ENCODE assay signal across 9 cellular contexts in genomic region chr6:56659721-56660373, GRCh38. TPM values are rescaled to one million over a fixed set of nuclear protein-coding genes. Genes with fewer than 3 reads are reported as not detected.
A peak's percentile ranks its signal among the peaks of the same experiment; 100 is the strongest.
DNase-seq lines count a peak whose midpoint lies in the region; ATAC-seq and TF ChIP-seq lines count a peak whose summit lies in the region.
"Had no signal": no experiment of that assay in that cellular context is flagged by ENCODE, and none has a peak within 500 bp of the region (broad histone marks: within the 10 kb centered on the region; RNA-seq: fewer than 3 reads in every experiment).

No MANE protein-coding gene starts in this region.

- H3K4me1 ChIP-seq in BLaER1 treated with 17β-estradiol and CSF1 and Interleukin-3, amounts not matched to agents 10 nM and 100 nM: peaks cover 28 to 58% (median 44%) of the 10 kb centered on the region in 10 experiments
- H3K4me1 ChIP-seq in breast epithelium: peaks cover 0 to 7% of the 10 kb centered on the region in 2 donors
- H3K4me1 ChIP-seq in aorta (ENCODE audit: control insufficient read depth in 1 of 2, insufficient read depth in 2 of 2, low read length in 2 of 2): peaks cover 0 to 3% of the 10 kb centered on the region in 2 donors

- 0 out of 22 replicates have a peak, but pooled peaks cover 0 to 2% (median 0%) of the 10 kb centered on the region in 11 experiments for H3K36me3 ChIP-seq in BLaER1 treated with 17β-estradiol and CSF1 and Interleukin-3, amounts not matched to agents 10 nM and 100 nM
- H3K36me3 ChIP-seq in breast epithelium: no peaks in the 10 kb centered on the region
- H3K36me3 ChIP-seq in aorta (ENCODE audit: control insufficient read depth in 1 of 2, insufficient read depth in 2 of 2, low read length in 1 of 2): no peaks in the 10 kb centered on the region

- ATAC-seq in GM19397 (IDR thresholded peaks at IDR 0.05; ENCODE audit: unreplicated experiment) (peak; percentile 88), HG03066 (IDR thresholded peaks at IDR 0.05; ENCODE audit: low read depth, unreplicated experiment) (peak; percentile 79), aorta (ENCODE audit: low FRiP score) (no peak)

- H3K4me3 ChIP-seq in BLaER1 treated with 17β-estradiol and CSF1 and Interleukin-3, amounts not matched to agents 10 nM and 100 nM: no peak overlapping the region
- H3K4me3 ChIP-seq in breast epithelium: no peak overlapping the region
- no peak overlapping the region for H3K4me3 ChIP-seq in aorta (ENCODE audit: low read length in 2 of 2)

- WGBS in aorta, 2 donors: 92 to 94% methylated on average over 2 of the region's 2 CpGs

- no peak overlapping the region for H3K9ac ChIP-seq in BLaER1 treated with 17β-estradiol and CSF1 and Interleukin-3, amounts not matched to agents 10 nM and 100 nM

- intact Hi-C loops in breast epithelium (cut with DNase I; ENCODE audit: low total_unique reads): loop anchor here (10.0 kb wide), 1 partner anchor 295 kb away; the partner anchor contains the start of gene BEND6
- intact Hi-C loops in aorta (cut with DNase I): no loop called here

- DNase-seq in breast epithelium (ENCODE audit: low spot score in 2 of 2): no peak
- no peak for DNase-seq in aorta
- no peak for DNase-seq in stimulated activated naive CD4-positive, alpha-beta T cell treated with Interleukin-2 at 50 U/mL for 16 hours (lab: John Stamatoyannopoulos, UW)
- no peak for DNase-seq in DMS114 treated with DMSO at 0.1 percent for 48 hours (lab: John Stamatoyannopoulos, UW; ENCODE audit: unreplicated experiment)
- DNase-seq in NCI-H1048 (lab: John Stamatoyannopoulos, UW): no peak
- DNase-seq: T1000 had no signal

- peak overlapping the region; percentile 32 to 64 (median 46) for H3K4me2 ChIP-seq in BLaER1 treated with 17β-estradiol and CSF1 and Interleukin-3, amounts not matched to agents 10 nM and 100 nM

- H4K20me1 ChIP-seq in BLaER1 treated with 17β-estradiol and CSF1 and Interleukin-3, amounts not matched to agents 10 nM and 100 nM: no peaks in the 10 kb centered on the region

- no peak for TF ChIP-seq POLR2A in breast epithelium (IDR thresholded peaks at IDR 0.05)

- H3K27me3 ChIP-seq in BLaER1 treated with 17β-estradiol and CSF1 and Interleukin-3, amounts not matched to agents 10 nM and 100 nM: no peaks in the 10 kb centered on the region
- no peaks in the 10 kb centered on the region for H3K27me3 ChIP-seq in breast epithelium
- no peaks in the 10 kb centered on the region for H3K27me3 ChIP-seq in aorta (ENCODE audit: control insufficient read depth in 1 of 2, insufficient read depth in 2 of 2, low read length in 1 of 2)

- peak overlapping the region in 1 of 11 experiments; percentile 39; a peak in 2 of 22 replicates for H3K27ac ChIP-seq in BLaER1 treated with 17β-estradiol and CSF1 and Interleukin-3, amounts not matched to agents 10 nM and 100 nM
- peak overlapping the region; percentile 71 to 85 for H3K27ac ChIP-seq in breast epithelium
- no peak overlapping the region for H3K27ac ChIP-seq in aorta (ENCODE audit: low read depth in 1 of 2, low read length in 2 of 2)

- no peaks in the 10 kb centered on the region for H3K9me3 ChIP-seq in BLaER1 treated with 17β-estradiol and CSF1 and Interleukin-3, amounts not matched to agents 10 nM and 100 nM (replicated peaks in 1 of 11)
- H3K9me3 ChIP-seq in breast epithelium (no peaks in the 10 kb centered on the region), aorta (ENCODE audit: control insufficient read depth, low read length) (no peaks in the 10 kb centered on the region)

- no peak for TF ChIP-seq CTCF in breast epithelium (IDR thresholded peaks at IDR 0.05)

RNA-seq across cellular contexts. Expression of gene DST, which starts 17.2 kb away (rescaled TPM):
- total RNA-seq in breast epithelium (1,000 to 10,000 TPM in 1 of 3 donors, 100 to 1,000 TPM in 2; 272 to 1,354 (median 700) TPM), aorta (100 to 1,000 TPM; 485 to 578 TPM)
- polyA plus RNA-seq in aorta: 100 to 1,000 TPM in 1 of 2 donors, 10 to 100 TPM in 1; 47.2 to 258 TPM

Comparison
In these comparisons a context has a peak if more than half of its experiments do, and no peak if none do; other contexts are left out.
1. H3K27ac ChIP-seq: peak in breast epithelium (2 of 2); none in aorta (0 of 2).